Comparison of ENCODE assay signal across 10 cellular contexts in the genomic region with DNA sequence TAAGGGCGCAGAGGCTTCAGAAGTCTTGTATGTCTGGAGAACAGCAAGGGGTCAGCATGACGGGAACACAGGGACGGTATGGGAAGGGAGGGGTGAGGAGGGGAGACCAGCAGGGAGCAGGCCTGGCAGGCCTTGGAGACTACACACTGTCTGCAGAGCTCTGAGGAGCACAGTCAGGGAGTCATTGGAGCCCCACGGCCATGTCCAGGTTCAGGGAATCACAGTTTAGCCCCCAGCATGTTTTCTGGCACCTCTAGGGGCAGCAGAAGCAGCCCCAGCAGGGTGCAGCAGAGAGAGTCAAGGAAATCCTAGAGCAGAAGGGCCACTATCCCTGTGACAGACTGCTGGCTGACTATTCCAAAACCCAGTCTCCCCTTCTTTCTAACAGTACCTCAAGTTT. TPM values are rescaled to one million over a fixed set of nuclear protein-coding genes. Genes with fewer than 3 reads are reported as not detected.
DNase-seq lines count a peak whose midpoint lies in the region; ATAC-seq and TF ChIP-seq lines count a peak whose summit lies in the region.
"Had no signal": no experiment of that assay in that cellular context is flagged by ENCODE, and none has a peak within 500 bp of the region (broad histone marks: within the 10 kb centered on the region; RNA-seq: fewer than 3 reads in every experiment).

No MANE protein-coding gene starts in this region.

- H3K27ac Mint-ChIP-seq in activated CD8-positive, alpha-beta T cell treated with anti-CD3 and anti-CD28 coated beads for 36 hours: peak overlapping the region; percentile 79

- ATAC-seq in activated CD8-positive, alpha-beta T cell treated with anti-CD3 and anti-CD28 coated beads for 36 hours: no peak
- ATAC-seq in lower lobe of right lung (peak in 1 of 2 donors; percentile 31), omental fat pad (ENCODE audit: low FRiP score) (no peak)

- H3K4me3 Mint-ChIP-seq in activated CD8-positive, alpha-beta T cell treated with anti-CD3 and anti-CD28 coated beads for 36 hours: no peak overlapping the region

- H3K27me3 Mint-ChIP-seq in activated CD8-positive, alpha-beta T cell treated with anti-CD3 and anti-CD28 coated beads for 36 hours: no peaks in the 10 kb centered on the region

- intact Hi-C loops in activated CD8-positive, alpha-beta T cell treated with anti-CD3 and anti-CD28 coated beads for 36 hours (cut with micrococcal nuclease): no loop called here
- intact Hi-C loops in lower lobe of right lung (cut with DNase I): no loop called here

- H3K27me3 ChIP-seq in lower lobe of right lung (ENCODE audit: low read depth): peaks cover 34% of the 10 kb centered on the region

- H3K9me3 ChIP-seq in HEK293 (ENCODE audit: control insufficient read depth, insufficient read depth, low read depth, low read length) (no peaks in the 10 kb centered on the region), lower lobe of right lung (no peaks in the 10 kb centered on the region)

- H3K9me3 Mint-ChIP-seq in activated CD8-positive, alpha-beta T cell treated with anti-CD3 and anti-CD28 coated beads for 36 hours: no peaks in the 10 kb centered on the region

- H3K4me3 ChIP-seq in HEK293 (ENCODE audit: low read depth, low read length) (no peak overlapping the region), lower lobe of right lung (peak overlapping the region; percentile 68)

- H3K27ac ChIP-seq in HEK293 (ENCODE audit: extremely low read depth, low read depth, low read length) (no peak overlapping the region), lower lobe of right lung (peak overlapping the region; percentile 37)

- CTCF ChIA-PET in HEK293 (lab: Yijun Ruan, JAX): interaction anchor here (0.6 to 1.1 kb wide), 2 partner anchors 113 to 212 kb away, joined by 3 read pairs; no protein-coding TSS in a partner anchor
- CTCF ChIA-PET in activated CD8-positive, alpha-beta T cell treated with anti-CD3 and anti-CD28 coated beads for 36 hours (lab: Charles Lee): interaction anchor here (0.7 to 4.0 kb wide), 5 partner anchors 25 to 226 kb away, joined by 3 to 23 read pairs (median 3); no protein-coding TSS in a partner anchor

- DNase-seq in SIG-M5 treated with dmso at 0.1 percent for 504 hours (lab: John Stamatoyannopoulos, UW; ENCODE audit: unreplicated experiment): peak; percentile 32
- no peak for DNase-seq in SIG-M5 (lab: John Stamatoyannopoulos, UW)
- no peak for DNase-seq in activated CD8-positive, alpha-beta T cell treated with anti-CD3 and anti-CD28 coated beads for 36 hours
- DNase-seq in lower lobe of right lung: no peak
- no peak for DNase-seq in COLO829 (ENCODE audit: low spot score)
- DNase-seq in omental fat pad (ENCODE audit: low spot score): no peak
- DNase-seq in GM03348 (ENCODE audit: low spot score): no peak
- DNase-seq: activated CD4-positive, alpha-beta T cell treated with anti-CD3 and anti-CD28 coated beads for 1 hour; NCI-H774 had no signal

- H3K4me1 Mint-ChIP-seq in activated CD8-positive, alpha-beta T cell treated with anti-CD3 and anti-CD28 coated beads for 36 hours (ENCODE audit: low read depth): peaks cover 39% of the 10 kb centered on the region

- 0 out of 2 replicates have a peak, but pooled peaks have one; percentile 21 for TF ChIP-seq CTCF in HEK293 (tag by site-specific recombination; IDR thresholded peaks at IDR 0.05)
- peak; percentile 46 for TF ChIP-seq CTCF in activated CD8-positive, alpha-beta T cell treated with anti-CD3 and anti-CD28 coated beads for 36 hours (IDR thresholded peaks at IDR 0.05)
- TF ChIP-seq CTCF in lower lobe of right lung (IDR thresholded peaks at IDR 0.05): no peak
- no peak for TF ChIP-seq CTCF in omental fat pad (IDR thresholded peaks at IDR 0.05)

- peaks cover 14% of the 10 kb centered on the region for H3K36me3 Mint-ChIP-seq in activated CD8-positive, alpha-beta T cell treated with anti-CD3 and anti-CD28 coated beads for 36 hours (ENCODE audit: low read depth)

- H3K4me1 ChIP-seq in HEK293 (ENCODE audit: control insufficient read depth, insufficient read depth, low read length) (no peaks in the 10 kb centered on the region), lower lobe of right lung (peaks cover 7% of the 10 kb centered on the region)

- POLR2A ChIA-PET in HEK293 (lab: Yijun Ruan, JAX): no interaction called here
- POLR2A ChIA-PET in activated CD8-positive, alpha-beta T cell treated with anti-CD3 and anti-CD28 coated beads for 36 hours (lab: Charles Lee): interaction anchor here (0.6 kb wide), 1 partner anchor 257 kb away, joined by 4 read pairs; no protein-coding TSS in a partner anchor

- no peaks in the 10 kb centered on the region for H3K36me3 ChIP-seq in HEK293 (ENCODE audit: control insufficient read depth in 2 of 2, insufficient read depth in 1 of 2, low read length in 2 of 2)
- H3K36me3 ChIP-seq in lower lobe of right lung: no peaks in the 10 kb centered on the region

TF ChIP-seq in HEK293, 187 proteins besides CTCF, POLR2A, EP300 and RAD21:
- TF ChIP-seq ZNF416 (tag by site-specific recombination; IDR thresholded peaks at IDR 0.05) (no peak), YY1 (tag by site-specific recombination; IDR thresholded peaks at IDR 0.05) (no peak), ZIC2 (tag by site-specific recombination; IDR thresholded peaks at IDR 0.05) (peak; percentile 92), OVOL3 (tag by site-specific recombination; IDR thresholded peaks at IDR 0.05) (no peak), PRDM1 (tag by site-specific recombination; IDR thresholded peaks at IDR 0.05) (0 out of 2 replicates have a peak, but pooled peaks have one; percentile 17), ZBTB48 (tag by site-specific recombination; IDR thresholded peaks at IDR 0.05) (0 out of 2 replicates have a peak, but pooled peaks have one; percentile 34), ZNF837 (tag by site-specific recombination; IDR thresholded peaks at IDR 0.05) (no peak)
- TF ChIP-seq, protein P1, sequence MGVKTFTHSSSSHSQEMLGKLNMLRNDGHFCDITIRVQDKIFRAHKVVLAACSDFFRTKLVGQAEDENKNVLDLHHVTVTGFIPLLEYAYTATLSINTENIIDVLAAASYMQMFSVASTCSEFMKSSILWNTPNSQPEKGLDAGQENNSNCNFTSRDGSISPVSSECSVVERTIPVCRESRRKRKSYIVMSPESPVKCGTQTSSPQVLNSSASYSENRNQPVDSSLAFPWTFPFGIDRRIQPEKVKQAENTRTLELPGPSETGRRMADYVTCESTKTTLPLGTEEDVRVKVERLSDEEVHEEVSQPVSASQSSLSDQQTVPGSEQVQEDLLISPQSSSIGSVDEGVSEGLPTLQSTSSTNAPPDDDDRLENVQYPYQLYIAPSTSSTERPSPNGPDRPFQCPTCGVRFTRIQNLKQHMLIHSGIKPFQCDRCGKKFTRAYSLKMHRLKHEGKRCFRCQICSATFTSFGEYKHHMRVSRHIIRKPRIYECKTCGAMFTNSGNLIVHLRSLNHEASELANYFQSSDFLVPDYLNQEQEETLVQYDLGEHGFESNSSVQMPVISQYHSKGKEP (tag by site-specific recombination; IDR thresholded peaks at IDR 0.05): no peak

RNA-seq across cellular contexts. Expression of a gene that starts 3.2 kb away (rescaled TPM):
- total RNA-seq in activated CD8-positive, alpha-beta T cell treated with anti-CD3 and anti-CD28 coated beads for 36 hours: 1 to 10 TPM; 8.5 to 9.0 TPM
- 285 TPM for total RNA-seq in lower lobe of right lung
- under 1 TPM in 1 of 4 donors, not detected in 3; 0.37 TPM for total RNA-seq in omental fat pad

Comparison
In these comparisons a context has a peak if more than half of its experiments do, and no peak if none do; other contexts are left out.
1. CTCF ChIP-seq: peak in HEK293 (single experiment) and activated CD8-positive, alpha-beta T cell treated with anti-CD3 and anti-CD28 coated beads for 36 hours (single experiment); none in lower lobe of right lung (single experiment) and omental fat pad (0 of 3).
2. RNA of a gene that starts 3.2 kb away (total RNA-seq): 285 TPM in lower lobe of right lung (single experiment); 8.5 to 9.0 TPM in activated CD8-positive, alpha-beta T cell treated with anti-CD3 and anti-CD28 coated beads for 36 hours and 0.37 TPM in omental fat pad; every median in the first group is over 10 times any median in the second.